11 cellular contexts compared by ENCODE assay signal in genomic region chr13:80498433-80498832, GRCh38.
"Had no signal": no experiment of that assay in that cellular context is flagged by ENCODE, and none has a peak within 500 bp of the region (broad histone marks: within the 10 kb centered on the region; RNA-seq: fewer than 3 reads in every experiment).

No MANE protein-coding gene starts in this region.

- H3K27ac ChIP-seq: GM23248 had no signal

- DNase-seq: GM23248, GOT3, H7, H9, HCEC 1CT, HFFc6 had no signal

- H3K4me2 ChIP-seq: GM23338 had no signal

- H3K36me3 ChIP-seq: HAP-1 had no signal

- H2AFZ ChIP-seq: GM23248, GM23338 had no signal

- H3K9ac ChIP-seq: GM23248 had no signal

- H3K4me1 ChIP-seq: HAP-1 had no signal

- H3K4me3 ChIP-seq: GM23248, GM23338, HAP-1 had no signal

- ATAC-seq: GM23338, HCT116 had no signal

- H3K9me3 ChIP-seq: HAP-1 had no signal

- FAIRE-seq: H1, H54 had no signal
